ENCODE assay signal across 16 cellular contexts in the genomic region with DNA sequence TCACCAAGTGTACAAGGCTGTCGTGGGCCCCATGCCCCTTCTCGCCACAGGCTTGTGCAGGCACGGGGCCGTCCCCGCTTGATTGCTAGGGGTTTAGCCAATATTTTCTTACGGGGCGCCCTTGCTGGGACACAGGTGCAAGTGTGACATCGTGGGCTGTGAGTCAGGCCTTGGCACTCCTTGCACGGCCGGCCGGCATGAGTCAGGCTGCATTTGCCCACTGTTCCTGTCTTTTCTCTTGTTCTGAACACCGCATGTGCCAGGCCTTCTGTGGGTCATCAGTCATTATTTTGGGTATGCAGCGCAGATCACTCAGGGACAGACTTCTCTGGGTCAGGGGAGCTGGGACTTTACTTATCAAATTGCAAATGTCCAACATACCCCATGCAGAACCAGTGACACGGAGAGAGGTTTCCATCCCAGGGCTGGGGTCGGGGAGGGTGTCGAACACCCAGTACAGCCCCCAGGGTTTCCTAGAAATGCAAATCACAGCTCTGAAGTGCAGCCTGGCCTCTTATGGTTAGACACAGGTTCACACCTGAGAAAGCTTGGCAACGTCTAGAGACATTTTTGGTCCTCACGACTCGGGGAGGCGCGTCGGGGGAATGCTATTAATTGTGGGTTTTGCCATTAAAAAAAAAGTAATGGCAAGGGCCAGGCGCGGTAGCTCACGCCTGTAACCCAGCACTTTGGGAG. TPM values are rescaled to one million over a fixed set of nuclear protein-coding genes. Genes with fewer than 3 reads are reported as not detected.
A peak's percentile ranks its signal among the peaks of the same experiment; 100 is the strongest.
DNase-seq lines count a peak whose midpoint lies in the region; ATAC-seq, FAIRE-seq and TF ChIP-seq lines count a peak whose summit lies in the region.
"Had no signal": no experiment of that assay in that cellular context is flagged by ENCODE, and none has a peak within 500 bp of the region (broad histone marks: within the 10 kb centered on the region; RNA-seq: fewer than 3 reads in every experiment).

No MANE protein-coding gene starts in this region.

- no peak for TF ChIP-seq POLR2A in H1 (IDR thresholded peaks at IDR 0.05; ENCODE audit: control extremely low read depth in 1 of 2, low read depth in 2 of 2, low read length in 2 of 2)

- H4K20me1 ChIP-seq in OCI-LY7 (ENCODE audit: insufficient read depth, low read length) = no peaks in the 10 kb centered on the region
- no peaks in the 10 kb centered on the region for H4K20me1 ChIP-seq in H1 (replicated peaks in 1 of 2; ENCODE audit: control insufficient read depth in 1 of 2, insufficient read depth in 2 of 2, low read length in 2 of 2)

- H3K18ac ChIP-seq in H1 (ENCODE audit: extremely low read depth, low read length) = no peak overlapping the region

- no peak overlapping the region for H2BK20ac ChIP-seq in H1 (ENCODE audit: low read length)

- CTCF ChIA-PET in OCI-LY7 (lab: Charles Lee; ENCODE audit: unreplicated experiment) (interaction anchor here (1.0 to 1.2 kb wide), 2 partner anchors 69 to 81 kb away, joined by 3 read pairs; no protein-coding TSS in a partner anchor), H1 (lab: Charles Lee; ENCODE audit: partially characterized antibody) (interaction anchor here (1.0 kb wide), 1 partner anchor 34 kb away, joined by 4 read pairs; no protein-coding TSS in a partner anchor)
- CTCF ChIA-PET in activated CD8-positive, alpha-beta memory T cell treated with anti-CD3 and anti-CD28 coated beads, Interleukin-2, amount 10 ng/mL, durations not matched to agents 7 days and 5 days (lab: Charles Lee) = no interaction called here

- H2BK15ac ChIP-seq in H1 (ENCODE audit: low read length) = no peak overlapping the region

- no peak for TF ChIP-seq EP300 in H1 (IDR thresholded peaks at IDR 0.05; ENCODE audit: borderline replicate concordance in 1 of 2, low read depth in 2 of 2, low read length in 2 of 2)

- no peak overlapping the region for H3K4ac ChIP-seq in H1 (replicated peaks; ENCODE audit: insufficient read length, low read depth, low read length)

- H2BK12ac ChIP-seq in H1 (ENCODE audit: low read depth, low read length) = no peak overlapping the region

- no peak for TF ChIP-seq CTCF in GM06990 (IDR thresholded peaks at IDR 0.05; ENCODE audit: insufficient read depth, low read length, poor library complexity, severe bottlenecking)
- no peak for TF ChIP-seq CTCF in OCI-LY7 (conservative IDR thresholded peaks at IDR 0.05; ENCODE audit: low read length)
- TF ChIP-seq CTCF in H1 (IDR thresholded peaks at IDR 0.05; ENCODE audit: control extremely low read depth in 1 of 3, insufficient read depth in 1 of 3, low read depth in 1 of 3, low read length in 3 of 3) = no peak

- TF ChIP-seq RAD21 in H1 (IDR thresholded peaks at IDR 0.05 in 1 of 2, conservative IDR thresholded peaks at IDR 0.05 in 1 of 2; ENCODE audit: low read depth in 2 of 2, low read length in 2 of 2) = no peak

- 94% methylated on average over 25 of the region's 25 CpGs; no CpG with 5 or more reads in 1 of the 2 experiments for WGBS in H1 (ENCODE audit: extremely low coverage in 1 of 2, insufficient coverage in 1 of 2, insufficient read length in 1 of 2, insufficient replicate concordance in 2 of 2, low coverage in 1 of 2, low lambda C conversion rate in 2 of 2, missing lambda C conversion rate in 1 of 2), 2 experiments

- H4K8ac ChIP-seq in H1 (ENCODE audit: extremely low read depth, insufficient read depth, low read length) = peak overlapping the region; percentile 68; the same call in 1 of the 2 replicates

- intact Hi-C loops in OCI-LY7 (cut with micrococcal nuclease; ENCODE audit: unreplicated experiment) = loop anchor here (1.0 kb wide), 3 partner anchors 26 to 69 kb away; no protein-coding TSS in a partner anchor

- H3K4me1 Mint-ChIP-seq in activated T-cell treated with anti-CD3 and anti-CD28 coated beads, Interleukin-2, amount 50 U/mL, for 72 hours (ENCODE audit: low read depth) = no peaks in the 10 kb centered on the region
- H3K4me1 Mint-ChIP-seq in activated CD8-positive, alpha-beta memory T cell treated with anti-CD3 and anti-CD28 coated beads, Interleukin-2, amount 10 ng/mL, durations not matched to agents 7 days and 5 days = no peaks in the 10 kb centered on the region
- H3K4me1 Mint-ChIP-seq: activated naive CD4-positive, alpha-beta T cell treated with anti-CD3 and anti-CD28 coated beads, Interleukin-2, amount 50 U/mL, for 24 hours had no signal

- POLR2A ChIA-PET in OCI-LY7 (lab: Charles Lee) (interaction anchor here (0.7 to 1.2 kb wide), 5 partner anchors 26 to 151 kb away, joined by 3 to 7 read pairs (median 4); no protein-coding TSS in a partner anchor), H1 (lab: Charles Lee; ENCODE audit: partially characterized antibody) (no interaction called here)

- H3K56ac ChIP-seq in H1 (replicated peaks; ENCODE audit: insufficient read length, low read depth, low read length) = no peak overlapping the region

- H4K91ac ChIP-seq in H1 (replicated peaks; ENCODE audit: insufficient read length, low read length) = no peak overlapping the region

- H2BK120ac ChIP-seq in H1 (replicated peaks; ENCODE audit: low read depth, low read length) = no peak overlapping the region

- H3K9me2 ChIP-seq in OCI-LY7 (ENCODE audit: insufficient read depth, low read length) = no peaks in the 10 kb centered on the region

- H3K9ac ChIP-seq in H1 (replicated peaks in 1 of 4; ENCODE audit: extremely low read depth in 1 of 4, low read depth in 3 of 4, low read length in 3 of 4) = no peak overlapping the region
- H3K9ac ChIP-seq: parathyroid adenoma had no signal

- peak overlapping the region; percentile 71; the same call in 1 of the 2 replicates for H2AFZ ChIP-seq in OCI-LY7 (ENCODE audit: low read length)
- no peak overlapping the region for H2AFZ ChIP-seq in H1 (ENCODE audit: low read length)
- H2AFZ ChIP-seq: parathyroid adenoma had no signal

- H2BK5ac ChIP-seq in H1 (ENCODE audit: low read depth, low read length) = no peak overlapping the region

- no peak overlapping the region for H4K5ac ChIP-seq in H1 (ENCODE audit: insufficient read length, low read depth, low read length)

- FAIRE-seq in H1 (lab: Jason Lieb, UNC) = no peak
- FAIRE-seq: colon, GM18507 had no signal

- H3K27ac Mint-ChIP-seq in activated T-cell treated with anti-CD3 and anti-CD28 coated beads, Interleukin-2, amount 50 U/mL, for 72 hours = no peak overlapping the region
- H3K27ac Mint-ChIP-seq in activated CD8-positive, alpha-beta memory T cell treated with anti-CD3 and anti-CD28 coated beads, Interleukin-2, amount 10 ng/mL, durations not matched to agents 7 days and 5 days = no peak overlapping the region
- H3K27ac Mint-ChIP-seq: activated naive CD4-positive, alpha-beta T cell treated with anti-CD3 and anti-CD28 coated beads, Interleukin-2, amount 50 U/mL, for 24 hours had no signal

- H3K9me3 ChIP-seq in OCI-LY7 (ENCODE audit: low read length) = no peaks in the 10 kb centered on the region
- no peaks in the 10 kb centered on the region for H3K9me3 ChIP-seq in H1 (ENCODE audit: insufficient read depth in 2 of 2, low read depth in 1 of 2, low read length in 1 of 2)

- no peaks in the 10 kb centered on the region for H3K27me3 ChIP-seq in GM06990 (replicated peaks; ENCODE audit: control insufficient read depth, insufficient read depth, low read length)
- no peaks in the 10 kb centered on the region for H3K27me3 ChIP-seq in H1 (replicated peaks in 1 of 4; ENCODE audit: control insufficient read depth in 3 of 4, extremely low read depth in 1 of 4, insufficient read depth in 3 of 4, low read length in 3 of 4)

- ATAC-seq in activated T-cell treated with anti-CD3 and anti-CD28 coated beads, Interleukin-2, amount 50 U/mL, for 72 hours (replicated peaks in 1 of 2) = no peak
- ATAC-seq in activated CD8-positive, alpha-beta memory T cell treated with anti-CD3 and anti-CD28 coated beads, Interleukin-2, amount 10 ng/mL, durations not matched to agents 7 days and 5 days = no peak

- H3K4me2 ChIP-seq in OCI-LY7 (ENCODE audit: low read length) (peak overlapping the region; percentile 66), H1 (ENCODE audit: insufficient read depth in 1 of 2, low read depth in 2 of 2, low read length in 2 of 2) (no peak overlapping the region)

- H3K27ac ChIP-seq in OCI-LY7 (ENCODE audit: low read depth, low read length, poor library complexity, severe bottlenecking) = peak overlapping the region; percentile 93
- H3K27ac ChIP-seq in H1 (ENCODE audit: low read depth, low read length) = no peak overlapping the region
- H3K27ac ChIP-seq: parathyroid adenoma had no signal

- no peaks in the 10 kb centered on the region for H3K36me3 ChIP-seq in GM06990 (ENCODE audit: control insufficient read depth, insufficient read depth, low read length)
- H3K36me3 ChIP-seq in OCI-LY7 (ENCODE audit: insufficient read depth, low read length) = no peaks in the 10 kb centered on the region
- no peaks in the 10 kb centered on the region for H3K36me3 ChIP-seq in H1 (ENCODE audit: control insufficient read depth in 2 of 4, insufficient read depth in 4 of 4, low read length in 3 of 4)

- no peak overlapping the region for H3K4me3 Mint-ChIP-seq in activated T-cell treated with anti-CD3 and anti-CD28 coated beads, Interleukin-2, amount 50 U/mL, for 72 hours
- no peak overlapping the region for H3K4me3 Mint-ChIP-seq in activated CD8-positive, alpha-beta memory T cell treated with anti-CD3 and anti-CD28 coated beads, Interleukin-2, amount 10 ng/mL, durations not matched to agents 7 days and 5 days
- H3K4me3 Mint-ChIP-seq: activated naive CD4-positive, alpha-beta T cell treated with anti-CD3 and anti-CD28 coated beads, Interleukin-2, amount 50 U/mL, for 24 hours had no signal

- no peak overlapping the region for H3K23ac ChIP-seq in H1 (ENCODE audit: insufficient read length)

- H2AK5ac ChIP-seq in H1 (ENCODE audit: low read depth, low read length) = no peak overlapping the region

- no peak overlapping the region for H3K4me3 ChIP-seq in GM06990 (replicated peaks; ENCODE audit: low read depth, low read length)
- H3K4me3 ChIP-seq in OCI-LY7 (ENCODE audit: low read depth, low read length, poor library complexity, severe bottlenecking) = peak overlapping the region; percentile 35
- H3K4me3 ChIP-seq in H1 (ENCODE audit: extremely low read depth in 1 of 4, insufficient read depth in 2 of 4, low read depth in 3 of 4, low read length in 4 of 4) = no peak overlapping the region

- H3K9me3 Mint-ChIP-seq in activated T-cell treated with anti-CD3 and anti-CD28 coated beads, Interleukin-2, amount 50 U/mL, for 72 hours = no peaks in the 10 kb centered on the region
- H3K9me3 Mint-ChIP-seq in activated CD8-positive, alpha-beta memory T cell treated with anti-CD3 and anti-CD28 coated beads, Interleukin-2, amount 10 ng/mL, durations not matched to agents 7 days and 5 days (ENCODE audit: low read depth) = no peaks in the 10 kb centered on the region
- H3K9me3 Mint-ChIP-seq: activated naive CD4-positive, alpha-beta T cell treated with anti-CD3 and anti-CD28 coated beads, Interleukin-2, amount 50 U/mL, for 24 hours had no signal

- no peaks in the 10 kb centered on the region for H3K79me2 ChIP-seq in OCI-LY7 (ENCODE audit: insufficient read depth, low read depth, low read length)
- H3K79me2 ChIP-seq in H1 (ENCODE audit: control insufficient read depth in 1 of 2, insufficient read depth in 2 of 2, low read length in 2 of 2) = no peaks in the 10 kb centered on the region
- H3K79me2 ChIP-seq: parathyroid adenoma had no signal

- DNase-seq in GM06990 (ENCODE audit: extremely low read depth, insufficient read length) (peak; percentile 64), OCI-LY7 (ENCODE audit: low spot score) (peak; percentile 90), H1 (ENCODE audit: low read depth in 1 of 2, low spot score in 2 of 2) (no peak), renal cortical epithelial cell (ENCODE audit: low read depth) (peak; percentile 70), NOMO-1 treated with DMSO at 0.1 percent for 48 hours (lab: John Stamatoyannopoulos, UW; ENCODE audit: unreplicated experiment) (no peak)
- DNase-seq in stimulated activated CD4-positive, alpha-beta T cell treated with anti-CD3 and anti-CD28 coated beads, Interleukin-4, amount 100 ng/mL, for 1 hour = no peak
- DNase-seq in activated T-cell treated with anti-CD3 and anti-CD28 coated beads, Interleukin-2, amount 50 U/mL, for 72 hours = no peak
- no peak for DNase-seq in activated CD8-positive, alpha-beta memory T cell treated with anti-CD3 and anti-CD28 coated beads, Interleukin-2, amount 10 ng/mL, durations not matched to agents 7 days and 5 days
- DNase-seq: glutamatergic neuron; NCI-H1105; NCI-H69; stimulated activated CD4-positive, alpha-beta T cell treated with anti-CD3 and anti-CD28 coated beads, Interleukin-2, amount 100 ng/mL, for 24 hours had no signal

- no peaks in the 10 kb centered on the region for H3K79me1 ChIP-seq in H1 (ENCODE audit: low read depth, low read length)

- H3K14ac ChIP-seq in H1 (ENCODE audit: insufficient read length) = no peak overlapping the region

- BruUV-seq in OCI-LY7 (replicated peaks; lab: Mats Ljungman, UMichigan) = TSS peak; percentile 89

- H3K36me3 Mint-ChIP-seq in activated T-cell treated with anti-CD3 and anti-CD28 coated beads, Interleukin-2, amount 50 U/mL, for 72 hours (ENCODE audit: insufficient read depth in 2 of 2) = no peaks in the 10 kb centered on the region
- H3K36me3 Mint-ChIP-seq in activated CD8-positive, alpha-beta memory T cell treated with anti-CD3 and anti-CD28 coated beads, Interleukin-2, amount 10 ng/mL, durations not matched to agents 7 days and 5 days = no peaks in the 10 kb centered on the region
- H3K36me3 Mint-ChIP-seq: activated naive CD4-positive, alpha-beta T cell treated with anti-CD3 and anti-CD28 coated beads, Interleukin-2, amount 50 U/mL, for 24 hours had no signal

- peaks cover 64% of the 10 kb centered on the region for H3K4me1 ChIP-seq in OCI-LY7 (ENCODE audit: insufficient read depth, low read length, poor library complexity, severe bottlenecking)
- H3K4me1 ChIP-seq in H1 (replicated peaks in 1 of 4; ENCODE audit: control insufficient read depth in 3 of 4, insufficient read depth in 4 of 4, low read length in 3 of 4) = peaks cover 0 to 4% (median 4%) of the 10 kb centered on the region in 4 experiments; a peak in 5 of 7 replicates
- H3K4me1 ChIP-seq: parathyroid adenoma had no signal

- H3K27me3 Mint-ChIP-seq in activated T-cell treated with anti-CD3 and anti-CD28 coated beads, Interleukin-2, amount 50 U/mL, for 72 hours (ENCODE audit: low read depth) = no peaks in the 10 kb centered on the region
- peaks cover 9% of the 10 kb centered on the region for H3K27me3 Mint-ChIP-seq in activated CD8-positive, alpha-beta memory T cell treated with anti-CD3 and anti-CD28 coated beads, Interleukin-2, amount 10 ng/mL, durations not matched to agents 7 days and 5 days
- H3K27me3 Mint-ChIP-seq: activated naive CD4-positive, alpha-beta T cell treated with anti-CD3 and anti-CD28 coated beads, Interleukin-2, amount 50 U/mL, for 24 hours had no signal

- 0 out of 2 replicates have a peak, but pooled peaks cover 2% of the 10 kb centered on the region for H3K23me2 ChIP-seq in H1 (ENCODE audit: low read depth, low read length)

RNA-seq across cellular contexts. Expression of gene KLF2, which starts 22.5 kb away (rescaled TPM):
- 4.5 and 8.6 TPM in 2 replicates for total RNA-seq in OCI-LY7 (2014; rRNA removed; shearing (Covaris generic))
- total RNA-seq in OCI-LY7 (2022) = 6.2 and 8.2 TPM in 2 replicates
- 0.19 and 0.52 TPM in 2 replicates for total RNA-seq in H1 (2021; fragmentation: NEBNext Ultra II Directional; extraction: Animal tissue kit (Norgen Biotek cat#: 25700))
- 0.11 and 0.33 TPM in 2 replicates for polyA plus RNA-seq in H1 (2011; rRNA removed)
- not detected for polyA plus RNA-seq in H1 (2011; cell fraction: cytosol; rRNA removed)
- polyA plus RNA-seq in H1 (2011; cell fraction: nucleus; rRNA removed) = 0.27 TPM
- polyA plus RNA-seq in H1 (2012, experiment 1 of 2) = 0.17 to 0.43 TPM (median 0.22 TPM) in 3 of 4 replicates, not detected in the other
- 0.35 TPM for polyA plus RNA-seq in H1 (2012, experiment 2 of 2)
- 0.32 TPM for polyA plus RNA-seq in H1 (2013, experiment 1 of 2)
- 0.31 TPM for polyA plus RNA-seq in H1 (2013, experiment 2 of 2)
- not detected in 2 replicates for polyA minus RNA-seq in H1 (2011; rRNA and poly(A)+ RNA removed)
- polyA minus RNA-seq in H1 (2011; cell fraction: cytosol; rRNA and poly(A)+ RNA removed) = not detected
- 0.50 TPM for polyA minus RNA-seq in H1 (2011; cell fraction: nucleus; rRNA and poly(A)+ RNA removed)
- total RNA-seq in renal cortical epithelial cell = 0.17 and 0.45 TPM in 2 replicates
- under 1 TPM; 0.36 to 0.76 TPM for total RNA-seq in activated T-cell treated with anti-CD3 and anti-CD28 coated beads, Interleukin-2, amount 50 U/mL, for 72 hours
- 100 to 1,000 TPM in 1 of 2 experiments, 10 to 100 TPM in 1; 62.1 to 124 TPM for total RNA-seq in activated CD8-positive, alpha-beta memory T cell treated with anti-CD3 and anti-CD28 coated beads, Interleukin-2, amount 10 ng/mL, durations not matched to agents 7 days and 5 days

Comparison
In these comparisons a context has a peak if more than half of its experiments do, and no peak if none do; other contexts are left out.
1. DNase-seq: peak in GM06990 (single experiment), OCI-LY7 (single experiment) and renal cortical epithelial cell (single experiment); none in H1 (0 of 2), stimulated activated CD4-positive, alpha-beta T cell treated with anti-CD3 and anti-CD28 coated beads, Interleukin-4, amount 100 ng/mL, for 1 hour (single experiment), activated T-cell treated with anti-CD3 and anti-CD28 coated beads, Interleukin-2, amount 50 U/mL, for 72 hours (0 of 2), activated CD8-positive, alpha-beta memory T cell treated with anti-CD3 and anti-CD28 coated beads, Interleukin-2, amount 10 ng/mL, durations not matched to agents 7 days and 5 days (single experiment) and NOMO-1 treated with DMSO at 0.1 percent for 48 hours (single experiment).
2. RNA of gene KLF2, which starts 22.5 kb away (total RNA-seq): 62.1 to 124 TPM in activated CD8-positive, alpha-beta memory T cell treated with anti-CD3 and anti-CD28 coated beads, Interleukin-2, amount 10 ng/mL, durations not matched to agents 7 days and 5 days; 4.5 to 8.6 TPM in OCI-LY7, 0.36 to 0.76 TPM in activated T-cell treated with anti-CD3 and anti-CD28 coated beads, Interleukin-2, amount 50 U/mL, for 72 hours, 0.17 to 0.45 TPM in renal cortical epithelial cell and 0.19 to 0.52 TPM in H1; every median in the first group is over 4 times any median in the second.